In genomic region chr11:103499710-103500340, GRCh38 we compare ENCODE assay signal across 23 cellular contexts.
"Had no signal": no experiment of that assay in that cellular context is flagged by ENCODE, and none has a peak within 500 bp of the region (broad histone marks: within the 10 kb centered on the region; RNA-seq: fewer than 3 reads in every experiment).

No MANE protein-coding gene starts in this region.

- ATAC-seq: activated CD8-positive, alpha-beta T cell treated with anti-CD3 and anti-CD28 coated beads, Interleukin-2, amount 10 ng/mL, durations not matched to agents 7 days and 5 days; left cardiac atrium; lower lobe of right lung; natural killer cell; right lobe of liver had no signal

- H3K4me2 ChIP-seq: hepatocyte had no signal

- H3K27me3 ChIP-seq: esophagus muscularis mucosa, hepatocyte, neutrophil, right lobe of liver, transverse colon, vagina had no signal

- H3K4me1 Mint-ChIP-seq: activated CD4-positive, alpha-beta T cell treated with anti-CD3 and anti-CD28 coated beads, Interleukin-2, amount 10 ng/mL, durations not matched to agents 7 days and 5 days; activated naive CD8-positive, alpha-beta T cell treated with anti-CD3 and anti-CD28 coated beads, Interleukin-2, amount 10 ng/mL, durations not matched to agents 7 days and 5 days; natural killer cell had no signal

- H3K9me3 Mint-ChIP-seq: activated CD4-positive, alpha-beta T cell treated with anti-CD3 and anti-CD28 coated beads, Interleukin-2, amount 10 ng/mL, durations not matched to agents 7 days and 5 days; activated T-helper 2 cell treated with anti-CD3 and anti-CD28 coated beads, Interferon-gamma antibody, Interleukin-2, Interleukin-4, amounts not matched to agents 10 μg/mL and 5 μg/mL and 100 μg/mL, durations not matched to agents 14 hours and 24 hours and 36 hours had no signal

- H3K27ac Mint-ChIP-seq: activated CD4-positive, alpha-beta T cell treated with anti-CD3 and anti-CD28 coated beads, Interleukin-2, amount 10 ng/mL, durations not matched to agents 7 days and 5 days; activated CD8-positive, alpha-beta T cell treated with anti-CD3 and anti-CD28 coated beads, Interleukin-2, amount 10 ng/mL, durations not matched to agents 7 days and 5 days; activated naive CD8-positive, alpha-beta T cell treated with anti-CD3 and anti-CD28 coated beads, Interleukin-2, amount 10 ng/mL, durations not matched to agents 7 days and 5 days; activated T-cell treated with anti-CD3 and anti-CD28 coated beads, Interleukin-2, amount 50 U/mL, for 24 hours; activated T-helper 2 cell treated with anti-CD3 and anti-CD28 coated beads, Interferon-gamma antibody, Interleukin-2, Interleukin-4, amounts not matched to agents 10 μg/mL and 5 μg/mL and 100 μg/mL, durations not matched to agents 14 hours and 24 hours and 36 hours; natural killer cell; stimulated activated naive CD8-positive, alpha-beta T cell treated with anti-CD3 and anti-CD28 coated beads, Interleukin-15, Interleukin-2, amounts not matched to agents 100 ng/mL and 50 ng/mL, for 24 hours had no signal

- H3K27me3 Mint-ChIP-seq: activated CD4-positive, alpha-beta T cell treated with anti-CD3 and anti-CD28 coated beads, Interleukin-2, amount 10 ng/mL, durations not matched to agents 7 days and 5 days; activated naive CD8-positive, alpha-beta T cell treated with anti-CD3 and anti-CD28 coated beads, Interleukin-2, amount 10 ng/mL, durations not matched to agents 7 days and 5 days had no signal

- H3K27ac ChIP-seq: esophagus muscularis mucosa, hepatocyte, lower lobe of right lung, neutrophil, parathyroid adenoma, right lobe of liver, transverse colon, vagina had no signal

- H3K4me1 ChIP-seq: esophagus muscularis mucosa, lower lobe of right lung, parathyroid adenoma, right lobe of liver, transverse colon, vagina had no signal

- H3K9me3 ChIP-seq: esophagus muscularis mucosa, lower lobe of right lung, neutrophil, right lobe of liver, transverse colon, vagina had no signal

- H3K36me3 ChIP-seq: esophagus muscularis mucosa, lower lobe of right lung, neutrophil, right lobe of liver, transverse colon, vagina had no signal

- H3K79me2 ChIP-seq: hepatocyte, parathyroid adenoma had no signal

- DNase-seq: activated CD4-positive, alpha-beta T cell treated with anti-CD3 and anti-CD28 coated beads, Interleukin-2, amount 10 ng/mL, durations not matched to agents 7 days and 5 days; activated CD8-positive, alpha-beta T cell treated with anti-CD3 and anti-CD28 coated beads, Interleukin-2, amount 10 ng/mL, durations not matched to agents 7 days and 5 days; activated naive CD4-positive, alpha-beta T cell treated with Interleukin-2 at 50 U/mL for 16 hours; activated naive CD8-positive, alpha-beta T cell treated with anti-CD3 and anti-CD28 coated beads, Interleukin-2, amount 10 ng/mL, durations not matched to agents 7 days and 5 days; activated T-cell treated with anti-CD3 and anti-CD28 coated beads, Interleukin-2, amount 50 U/mL, for 24 hours; amygdala; caudate nucleus; left cardiac atrium; lower lobe of right lung; natural killer cell; right lobe of liver; small intestine; stimulated activated CD4-positive, alpha-beta T cell treated with anti-CD3 and anti-CD28 coated beads, Interleukin-15, amount 100 ng/mL, for 24 hours; stimulated activated CD4-positive, alpha-beta T cell treated with anti-CD3 and anti-CD28 coated beads, Interleukin-2, amount 100 ng/mL, for 48 hours; T-helper 9 cell; transverse colon had no signal

- H3K4me3 Mint-ChIP-seq: activated CD4-positive, alpha-beta T cell treated with anti-CD3 and anti-CD28 coated beads, Interleukin-2, amount 10 ng/mL, durations not matched to agents 7 days and 5 days; activated CD8-positive, alpha-beta T cell treated with anti-CD3 and anti-CD28 coated beads, Interleukin-2, amount 10 ng/mL, durations not matched to agents 7 days and 5 days; activated naive CD8-positive, alpha-beta T cell treated with anti-CD3 and anti-CD28 coated beads, Interleukin-2, amount 10 ng/mL, durations not matched to agents 7 days and 5 days; activated T-cell treated with anti-CD3 and anti-CD28 coated beads, Interleukin-2, amount 50 U/mL, for 24 hours; natural killer cell; stimulated activated naive CD8-positive, alpha-beta T cell treated with anti-CD3 and anti-CD28 coated beads, Interleukin-15, Interleukin-2, amounts not matched to agents 100 ng/mL and 50 ng/mL, for 24 hours had no signal

- H3K4me3 ChIP-seq: esophagus muscularis mucosa, hepatocyte, lower lobe of right lung, right lobe of liver, transverse colon, vagina had no signal

- H3K36me3 Mint-ChIP-seq: activated naive CD8-positive, alpha-beta T cell treated with anti-CD3 and anti-CD28 coated beads, Interleukin-2, amount 10 ng/mL, durations not matched to agents 7 days and 5 days had no signal

- H2AFZ ChIP-seq: hepatocyte, parathyroid adenoma had no signal
